In genomic region chr17:46963571-46963970, GRCh38 we compare ENCODE assay signal across 25 cellular contexts. TPM values are rescaled to one million over a fixed set of nuclear protein-coding genes. Genes with fewer than 3 reads are reported as not detected.
"Had no signal": no experiment of that assay in that cellular context is flagged by ENCODE, and none has a peak within 500 bp of the region (broad histone marks: within the 10 kb centered on the region; RNA-seq: fewer than 3 reads in every experiment).

No MANE protein-coding gene starts in this region.

- H3K27ac Mint-ChIP-seq: dendritic cell treated with granulocyte-macrophage colony-stimulating factor and Interleukin-4, amounts not matched to agents 40 ng/mL and 50 ng/mL, for 4 days; effector memory CD8-positive, alpha-beta T cell; endodermal cell had no signal

- H3K4me1 ChIP-seq: colonic mucosa, gastrocnemius medialis, left lung, lower lobe of right lung had no signal

- H3K9me3 ChIP-seq: colonic mucosa, esophagus squamous epithelium, gastrocnemius medialis, heart right ventricle, left lung, lower lobe of right lung, mucosa of descending colon had no signal

- H3K27ac ChIP-seq: colonic mucosa, epithelial cell of prostate, esophagus squamous epithelium, gastrocnemius medialis, heart right ventricle, left lung, lower lobe of right lung had no signal

- H3K4me3 Mint-ChIP-seq: dendritic cell treated with granulocyte-macrophage colony-stimulating factor and Interleukin-4, amounts not matched to agents 40 ng/mL and 50 ng/mL, for 4 days; effector memory CD8-positive, alpha-beta T cell; endodermal cell had no signal

- H3K9me3 Mint-ChIP-seq: dendritic cell treated with granulocyte-macrophage colony-stimulating factor and Interleukin-4, amounts not matched to agents 40 ng/mL and 50 ng/mL, for 4 days; effector memory CD8-positive, alpha-beta T cell had no signal

- H3K27me3 ChIP-seq: colonic mucosa, esophagus squamous epithelium, gastrocnemius medialis, heart right ventricle had no signal

- H3K36me3 ChIP-seq: colonic mucosa, gastrocnemius medialis, left lung, lower lobe of right lung had no signal

- H3K4me3 ChIP-seq: colonic mucosa, esophagus squamous epithelium, gastrocnemius medialis, heart right ventricle, left lung, lower lobe of right lung, mucosa of descending colon had no signal

- ATAC-seq: effector memory CD8-positive, alpha-beta T cell; esophagus mucosa; gastrocnemius medialis; heart right ventricle; left ventricle myocardium superior; lower lobe of right lung; mucosa of descending colon had no signal

- H3K4me1 Mint-ChIP-seq: endodermal cell had no signal

- DNase-seq: colonic mucosa; cortex of kidney; effector CD8-positive, alpha-beta T cell; effector memory CD8-positive, alpha-beta T cell; esophagus squamous epithelium; foreskin melanocyte; gastrocnemius medialis; glutamatergic neuron; heart right ventricle; hippocampal formation; left cardiac atrium; left lung; left ventricle myocardium superior; lower lobe of right lung; midbrain had no signal

RNA-seq across cellular contexts. Expression of gene RPRML, which starts 15.5 kb away (rescaled TPM):
- total RNA-seq: colonic mucosa, dermis microvascular lymphatic vessel endothelial cell, esophagus mucosa, glomerular endothelial cell, kidney epithelial cell, left cardiac atrium, left lung, lower lobe of right lung, lung microvascular endothelial cell had no signal
- polyA plus RNA-seq: keratinocyte had no signal
